ENCODE assay signal across 9 cellular contexts in genomic region chr16:3474870-3475269, GRCh38. TPM values are rescaled to one million over a fixed set of nuclear protein-coding genes. Genes with fewer than 3 reads are reported as not detected.
DNase-seq lines count a peak whose midpoint lies in the region; ATAC-seq, FAIRE-seq and TF ChIP-seq lines count a peak whose summit lies in the region.
"Not testable (repeated sequence)": the region's sequence is repeated elsewhere in the genome, so short reads cannot be mapped to it uniquely, and the experiment has no call there.
"Had no signal": no experiment of that assay in that cellular context is flagged by ENCODE, and none has a peak within 500 bp of the region (broad histone marks: within the 10 kb centered on the region; RNA-seq: fewer than 3 reads in every experiment).

No MANE protein-coding gene starts in this region.

- in situ Hi-C loops in HepG2 (cut with HindIII; ENCODE audit: extremely low pct_ligation_motif_present, low pct_unique_long_range_greater_than_20kb), result not testable (repeated sequence)

- FAIRE-seq in HepG2 (lab: Jason Lieb, UNC), result not testable (repeated sequence)

- DNase-seq in Caco-2; WTC11 (ENCODE audit: low spot score); HepG2 (ENCODE audit: low spot score); stimulated activated effector memory CD8-positive, alpha-beta T cell treated with anti-CD3 and anti-CD28 coated beads, Interleukin-12 subunit alpha, Interleukin-12 subunit beta, amount 100 ng/mL, for 72 hours (ENCODE audit: low spot score in 2 of 2): not testable (repeated sequence)

- H3K4me3 Mint-ChIP-seq in Caco-2 (ENCODE audit: unreplicated experiment); WTC11; activated T-helper 17 cell treated with anti-CD3 and anti-CD28 coated beads, Interleukin-2, amount 50 U/mL, for 72 hours; dendritic cell treated with granulocyte-macrophage colony-stimulating factor and Interleukin-4, amounts not matched to agents 40 ng/mL and 50 ng/mL, for 4 days; stimulated activated effector memory CD8-positive, alpha-beta T cell treated with anti-CD3 and anti-CD28 coated beads, Interleukin-12 subunit alpha, Interleukin-12 subunit beta, amount 100 ng/mL, for 72 hours: not testable (repeated sequence)

- not testable (repeated sequence) for H3K9me3 Mint-ChIP-seq in Caco-2 (ENCODE audit: unreplicated experiment); WTC11; activated T-helper 17 cell treated with anti-CD3 and anti-CD28 coated beads, Interleukin-2, amount 50 U/mL, for 72 hours; dendritic cell treated with granulocyte-macrophage colony-stimulating factor and Interleukin-4, amounts not matched to agents 40 ng/mL and 50 ng/mL, for 4 days; stimulated activated effector memory CD8-positive, alpha-beta T cell treated with anti-CD3 and anti-CD28 coated beads, Interleukin-12 subunit alpha, Interleukin-12 subunit beta, amount 100 ng/mL, for 72 hours

- H2AFZ ChIP-seq in HepG2 (ENCODE audit: low read length), result not testable (repeated sequence)

- not testable (repeated sequence) for H3K36me3 ChIP-seq in Caco-2 (ENCODE audit: control insufficient read depth, insufficient read depth, low read length)
- peaks cover 16 to 34% of the 10 kb centered on the region in 2 experiments; a peak in 4 of 5 replicates for H3K36me3 ChIP-seq in HepG2 (replicated peaks in 1 of 2; ENCODE audit: control insufficient read depth in 1 of 2, insufficient read depth in 2 of 2, low read length in 2 of 2)

- not testable (repeated sequence) for H3K4me3 ChIP-seq in Caco-2 (ENCODE audit: low read depth, low read length); HepG2 (replicated peaks in 1 of 3; ENCODE audit: insufficient read depth in 1 of 3, low read depth in 2 of 3, low read length in 3 of 3)

- ATAC-seq in WTC11; activated T-helper 17 cell treated with anti-CD3 and anti-CD28 coated beads, Interleukin-2, amount 50 U/mL, for 72 hours (replicated peaks); HepG2; stimulated activated effector memory CD8-positive, alpha-beta T cell treated with anti-CD3 and anti-CD28 coated beads, Interleukin-12 subunit alpha, Interleukin-12 subunit beta, amount 100 ng/mL, for 72 hours: not testable (repeated sequence)

- intact Hi-C loops in Caco-2 (cut with micrococcal nuclease; ENCODE audit: unreplicated experiment); dendritic cell treated with granulocyte-macrophage colony-stimulating factor and Interleukin-4, amounts not matched to agents 40 ng/mL and 50 ng/mL, for 4 days (cut with micrococcal nuclease); HepG2 (cut with micrococcal nuclease; ENCODE audit: unreplicated experiment): not testable (repeated sequence)

- H4K20me1 ChIP-seq in HepG2 (ENCODE audit: insufficient read depth, low read length), result peaks cover 45% of the 10 kb centered on the region; the same call in 1 of the 2 replicates

- peak overlapping the region; percentile 65 for H3K27ac Mint-ChIP-seq in Caco-2 (ENCODE audit: unreplicated experiment)
- peak overlapping the region; percentile 34; the same call in 1 of the 2 replicates for H3K27ac Mint-ChIP-seq in WTC11
- H3K27ac Mint-ChIP-seq in activated T-helper 17 cell treated with anti-CD3 and anti-CD28 coated beads, Interleukin-2, amount 50 U/mL, for 72 hours, result peak overlapping the region; percentile 57
- H3K27ac Mint-ChIP-seq in dendritic cell treated with granulocyte-macrophage colony-stimulating factor and Interleukin-4, amounts not matched to agents 40 ng/mL and 50 ng/mL, for 4 days, result peak overlapping the region; percentile 28
- peak overlapping the region; percentile 71 for H3K27ac Mint-ChIP-seq in stimulated activated effector memory CD8-positive, alpha-beta T cell treated with anti-CD3 and anti-CD28 coated beads, Interleukin-12 subunit alpha, Interleukin-12 subunit beta, amount 100 ng/mL, for 72 hours

- H3K4me2 ChIP-seq in HepG2 (ENCODE audit: low read depth, low read length), result not testable (repeated sequence)

- not testable (repeated sequence) for BruUV-seq in Caco-2 (replicated peaks; lab: Mats Ljungman, UMichigan); HepG2 (replicated peaks; lab: Mats Ljungman, UMichigan)

- not testable (repeated sequence) for H3K27me3 Mint-ChIP-seq in Caco-2 (ENCODE audit: insufficient read depth, unreplicated experiment); WTC11 (ENCODE audit: low read depth); activated T-helper 17 cell treated with anti-CD3 and anti-CD28 coated beads, Interleukin-2, amount 50 U/mL, for 72 hours; dendritic cell treated with granulocyte-macrophage colony-stimulating factor and Interleukin-4, amounts not matched to agents 40 ng/mL and 50 ng/mL, for 4 days

- not testable (repeated sequence) for H3K4me1 Mint-ChIP-seq in Caco-2 (ENCODE audit: low read depth, unreplicated experiment); WTC11
- H3K4me1 Mint-ChIP-seq in activated T-helper 17 cell treated with anti-CD3 and anti-CD28 coated beads, Interleukin-2, amount 50 U/mL, for 72 hours, result peaks cover 15% of the 10 kb centered on the region
- peaks cover 16% of the 10 kb centered on the region for H3K4me1 Mint-ChIP-seq in dendritic cell treated with granulocyte-macrophage colony-stimulating factor and Interleukin-4, amounts not matched to agents 40 ng/mL and 50 ng/mL, for 4 days (ENCODE audit: low read depth)
- peaks cover 44% of the 10 kb centered on the region for H3K4me1 Mint-ChIP-seq in stimulated activated effector memory CD8-positive, alpha-beta T cell treated with anti-CD3 and anti-CD28 coated beads, Interleukin-12 subunit alpha, Interleukin-12 subunit beta, amount 100 ng/mL, for 72 hours

- WGBS in HepG2 (ENCODE audit: low lambda C conversion rate), result 98% methylated on average over 7 of the region's 7 CpGs

- TF ChIP-seq CTCF in Caco-2 (IDR thresholded peaks at IDR 0.05; ENCODE audit: insufficient read depth in 1 of 2, low read depth in 1 of 2, low read length in 1 of 2, severe bottlenecking in 1 of 2, unreplicated experiment in 1 of 2); WTC11 (IDR thresholded peaks at IDR 0.05); HepG2 (CRISPR knock-in tag; IDR thresholded peaks at IDR 0.05): not testable (repeated sequence)

- CTCF ChIA-PET in Caco-2 (lab: Charles Lee), result interaction anchor here (1.4 kb wide), 1 partner anchor 11 kb away, joined by 3 read pairs; no protein-coding TSS in a partner anchor
- CTCF ChIA-PET in WTC11 (lab: Charles Lee); HepG2 (lab: Yijun Ruan, JAX; ENCODE audit: low intra/inter-chr PET ratio, low total read pairs): not testable (repeated sequence)

- not testable (repeated sequence) for H3K4me1 ChIP-seq in Caco-2; HepG2 (ENCODE audit: insufficient read depth, low read length)

- not testable (repeated sequence) for TF ChIP-seq RAD21 in HepG2 (CRISPR knock-in tag; IDR thresholded peaks at IDR 0.05)

- POLR2A ChIA-PET in Caco-2 (lab: Charles Lee); WTC11 (lab: Charles Lee); HepG2 (lab: Yijun Ruan, JAX): not testable (repeated sequence)

- H3K79me2 ChIP-seq in HepG2 (ENCODE audit: insufficient read depth, low read length), result peaks cover 83% of the 10 kb centered on the region

- H3K36me3 Mint-ChIP-seq in Caco-2 (ENCODE audit: insufficient read depth, unreplicated experiment) (peaks cover 70% of the 10 kb centered on the region), WTC11 (peaks cover 10% of the 10 kb centered on the region; the same call in 1 of the 2 replicates)
- H3K36me3 Mint-ChIP-seq in activated T-helper 17 cell treated with anti-CD3 and anti-CD28 coated beads, Interleukin-2, amount 50 U/mL, for 72 hours (ENCODE audit: low read depth), result peaks cover 59% of the 10 kb centered on the region
- peaks cover 92% of the 10 kb centered on the region for H3K36me3 Mint-ChIP-seq in dendritic cell treated with granulocyte-macrophage colony-stimulating factor and Interleukin-4, amounts not matched to agents 40 ng/mL and 50 ng/mL, for 4 days (ENCODE audit: low read depth)
- peaks cover 52% of the 10 kb centered on the region for H3K36me3 Mint-ChIP-seq in stimulated activated effector memory CD8-positive, alpha-beta T cell treated with anti-CD3 and anti-CD28 coated beads, Interleukin-12 subunit alpha, Interleukin-12 subunit beta, amount 100 ng/mL, for 72 hours

- not testable (repeated sequence) for H3K9ac ChIP-seq in HepG2 (ENCODE audit: insufficient read depth, low read depth, low read length)

- TF ChIP-seq POLR2A in HepG2 (IDR thresholded peaks at IDR 0.05; ENCODE audit: insufficient read depth in 1 of 2, low read depth in 2 of 2, low read length in 2 of 2), result not testable (repeated sequence)

- TF ChIP-seq EP300 in HepG2 (IDR thresholded peaks at IDR 0.05; ENCODE audit: low read depth in 2 of 2, low read length in 2 of 2); HepG2 (CRISPR knock-in tag; IDR thresholded peaks at IDR 0.05; ENCODE audit: borderline replicate concordance): not testable (repeated sequence)

- not testable (repeated sequence) for H3K27me3 ChIP-seq in Caco-2 (replicated peaks; ENCODE audit: control insufficient read depth, insufficient read depth, low read length); HepG2 (ENCODE audit: control insufficient read depth in 1 of 2, insufficient read depth in 2 of 2, low read length in 2 of 2)

- H3K27ac ChIP-seq in HepG2 (ENCODE audit: extremely low read length, insufficient read depth, low read length), result not testable (repeated sequence)

- not testable (repeated sequence) for H3K9me3 ChIP-seq in Caco-2; HepG2 (ENCODE audit: low read length)

RNA-seq across cellular contexts. Expression of gene C16orf90, which starts 20.4 kb away (rescaled TPM):
- total RNA-seq in Caco-2 (2022) (not detected in 2 replicates), WTC11 (2021) (not detected in 3 replicates), HepG2 (2016; rRNA removed; fragmentation: Illumina TruSeq; extraction: Trizol) (not detected in 2 replicates)
- not detected for total RNA-seq in activated T-helper 17 cell treated with anti-CD3 and anti-CD28 coated beads, Interleukin-2, amount 50 U/mL, for 72 hours
- not detected in 2 replicates for total RNA-seq in HepG2 (2016; cell fraction: cytosol; rRNA removed; fragmentation: Illumina TruSeq; extraction: Trizol; ENCODE audit: low read depth)
- total RNA-seq in HepG2 (2016; cell fraction: insoluble cytoplasmic fraction; rRNA removed; fragmentation: Illumina TruSeq; extraction: Trizol), result not detected in 2 replicates
- not detected in 2 replicates for total RNA-seq in HepG2 (2016; cell fraction: membrane; rRNA removed; fragmentation: Illumina TruSeq; extraction: Trizol)
- not detected in 2 replicates for total RNA-seq in HepG2 (2016; cell fraction: nucleus; rRNA removed; fragmentation: Illumina TruSeq; extraction: Trizol)
- not detected in 2 replicates for polyA plus RNA-seq in HepG2 (2011; rRNA removed)
- polyA plus RNA-seq in HepG2 (2011; cell fraction: cytosol; rRNA removed), result not detected in 2 replicates
- polyA plus RNA-seq in HepG2 (2011; cell fraction: nucleus; rRNA removed), result not detected in 2 replicates
- polyA plus RNA-seq in HepG2 (2012), result not detected in 2 replicates
- polyA plus RNA-seq in HepG2 (2016; cell fraction: cytosol; fragmentation: Illumina TruSeq; extraction: Trizol; ENCODE audit: low read depth), result not detected in 2 replicates
- polyA plus RNA-seq in HepG2 (2016; cell fraction: insoluble cytoplasmic fraction; fragmentation: Illumina TruSeq; extraction: Trizol; ENCODE audit: low read depth), result not detected in 2 replicates
- polyA plus RNA-seq in HepG2 (2016; cell fraction: membrane; fragmentation: Illumina TruSeq; extraction: Trizol; ENCODE audit: low read depth), result not detected in 2 replicates
- not detected in 2 replicates for polyA plus RNA-seq in HepG2 (2016; cell fraction: nucleus; fragmentation: Illumina TruSeq; extraction: Trizol; ENCODE audit: insufficient read depth, low read depth)
- not detected in 2 replicates for polyA minus RNA-seq in HepG2 (2011; rRNA and poly(A)+ RNA removed; ENCODE audit: low replicate concordance)
- not detected in 2 replicates for polyA minus RNA-seq in HepG2 (2011; cell fraction: cytosol; rRNA and poly(A)+ RNA removed)
- polyA minus RNA-seq in HepG2 (2011; cell fraction: nucleus; rRNA and poly(A)+ RNA removed), result not detected in 2 replicates
- total RNA-seq: CD4-positive, alpha-beta memory T cell had no signal
- polyA plus RNA-seq: A549; CD14-positive monocyte; CD4-positive, alpha-beta memory T cell had no signal

RNA-seq across cellular contexts. Expression of gene CLUAP1, which starts 25.9 kb away (rescaled TPM):
- 11.8 and 20.2 TPM in 2 replicates for total RNA-seq in Caco-2 (2022)
- total RNA-seq in WTC11 (2021), result 11.1 to 13.7 TPM (median 12.6 TPM) in 3 replicates
- total RNA-seq in activated T-helper 17 cell treated with anti-CD3 and anti-CD28 coated beads, Interleukin-2, amount 50 U/mL, for 72 hours, result 10 to 100 TPM; 14.9 to 15.7 TPM
- 19.5 and 25.9 TPM in 2 replicates for total RNA-seq in HepG2 (2016; rRNA removed; fragmentation: Illumina TruSeq; extraction: Trizol)
- 11.0 and 15.5 TPM in 2 replicates for total RNA-seq in HepG2 (2016; cell fraction: cytosol; rRNA removed; fragmentation: Illumina TruSeq; extraction: Trizol; ENCODE audit: low read depth)
- 18.5 and 28.6 TPM in 2 replicates for total RNA-seq in HepG2 (2016; cell fraction: insoluble cytoplasmic fraction; rRNA removed; fragmentation: Illumina TruSeq; extraction: Trizol)
- 6.7 and 9.0 TPM in 2 replicates for total RNA-seq in HepG2 (2016; cell fraction: membrane; rRNA removed; fragmentation: Illumina TruSeq; extraction: Trizol)
- total RNA-seq in HepG2 (2016; cell fraction: nucleus; rRNA removed; fragmentation: Illumina TruSeq; extraction: Trizol), result 12.3 and 17.1 TPM in 2 replicates
- 3.5 and 6.0 TPM in 2 replicates for polyA plus RNA-seq in HepG2 (2011; rRNA removed)
- 2.9 and 3.9 TPM in 2 replicates for polyA plus RNA-seq in HepG2 (2011; cell fraction: cytosol; rRNA removed)
- 1.9 and 4.4 TPM in 2 replicates for polyA plus RNA-seq in HepG2 (2011; cell fraction: nucleus; rRNA removed)
- 5.2 and 6.8 TPM in 2 replicates for polyA plus RNA-seq in HepG2 (2012)
- polyA plus RNA-seq in HepG2 (2016; cell fraction: cytosol; fragmentation: Illumina TruSeq; extraction: Trizol; ENCODE audit: low read depth), result 3.4 and 3.8 TPM in 2 replicates
- polyA plus RNA-seq in HepG2 (2016; cell fraction: insoluble cytoplasmic fraction; fragmentation: Illumina TruSeq; extraction: Trizol; ENCODE audit: low read depth), result 22.5 and 28.8 TPM in 2 replicates
- 5.0 and 5.3 TPM in 2 replicates for polyA plus RNA-seq in HepG2 (2016; cell fraction: membrane; fragmentation: Illumina TruSeq; extraction: Trizol; ENCODE audit: low read depth)
- polyA plus RNA-seq in HepG2 (2016; cell fraction: nucleus; fragmentation: Illumina TruSeq; extraction: Trizol; ENCODE audit: insufficient read depth, low read depth), result 12.9 and 20.1 TPM in 2 replicates
- 3.6 and 12.3 TPM in 2 replicates for polyA minus RNA-seq in HepG2 (2011; rRNA and poly(A)+ RNA removed; ENCODE audit: low replicate concordance)
- 5.9 and 8.1 TPM in 2 replicates for polyA minus RNA-seq in HepG2 (2011; cell fraction: cytosol; rRNA and poly(A)+ RNA removed)
- polyA minus RNA-seq in HepG2 (2011; cell fraction: nucleus; rRNA and poly(A)+ RNA removed), result 6.7 and 9.6 TPM in 2 replicates

RNA-seq across cellular contexts. Expression of gene NAA60, which starts 31.4 kb away (rescaled TPM):
- total RNA-seq in Caco-2 (2022) (84.9 and 92.8 TPM in 2 replicates), WTC11 (2021) (44.8 to 50.3 TPM (median 46.4 TPM) in 3 replicates), HepG2 (2016; rRNA removed; fragmentation: Illumina TruSeq; extraction: Trizol) (14.7 and 16.9 TPM in 2 replicates)
- 10 to 100 TPM; 36.8 to 38.7 TPM for total RNA-seq in activated T-helper 17 cell treated with anti-CD3 and anti-CD28 coated beads, Interleukin-2, amount 50 U/mL, for 72 hours
- total RNA-seq in HepG2 (2016; cell fraction: cytosol; rRNA removed; fragmentation: Illumina TruSeq; extraction: Trizol; ENCODE audit: low read depth), result 13.0 and 15.0 TPM in 2 replicates
- 13.7 and 14.1 TPM in 2 replicates for total RNA-seq in HepG2 (2016; cell fraction: insoluble cytoplasmic fraction; rRNA removed; fragmentation: Illumina TruSeq; extraction: Trizol)
- 21.1 and 21.2 TPM in 2 replicates for total RNA-seq in HepG2 (2016; cell fraction: membrane; rRNA removed; fragmentation: Illumina TruSeq; extraction: Trizol)
- total RNA-seq in HepG2 (2016; cell fraction: nucleus; rRNA removed; fragmentation: Illumina TruSeq; extraction: Trizol), result 17.3 and 20.1 TPM in 2 replicates
- polyA plus RNA-seq in HepG2 (2011; rRNA removed), result 29.9 and 32.0 TPM in 2 replicates
- polyA plus RNA-seq in HepG2 (2011; cell fraction: cytosol; rRNA removed), result 19.5 and 30.9 TPM in 2 replicates
- polyA plus RNA-seq in HepG2 (2011; cell fraction: nucleus; rRNA removed), result 47.2 and 62.5 TPM in 2 replicates
- 44.9 and 50.3 TPM in 2 replicates for polyA plus RNA-seq in HepG2 (2012)
- 21.5 and 26.6 TPM in 2 replicates for polyA plus RNA-seq in HepG2 (2016; cell fraction: cytosol; fragmentation: Illumina TruSeq; extraction: Trizol; ENCODE audit: low read depth)
- 42.7 and 56.8 TPM in 2 replicates for polyA plus RNA-seq in HepG2 (2016; cell fraction: insoluble cytoplasmic fraction; fragmentation: Illumina TruSeq; extraction: Trizol; ENCODE audit: low read depth)
- 47.4 and 51.4 TPM in 2 replicates for polyA plus RNA-seq in HepG2 (2016; cell fraction: membrane; fragmentation: Illumina TruSeq; extraction: Trizol; ENCODE audit: low read depth)
- 68.2 and 80.3 TPM in 2 replicates for polyA plus RNA-seq in HepG2 (2016; cell fraction: nucleus; fragmentation: Illumina TruSeq; extraction: Trizol; ENCODE audit: insufficient read depth, low read depth)
- polyA minus RNA-seq in HepG2 (2011; rRNA and poly(A)+ RNA removed; ENCODE audit: low replicate concordance), result 16.6 and 30.8 TPM in 2 replicates
- 13.0 and 19.4 TPM in 2 replicates for polyA minus RNA-seq in HepG2 (2011; cell fraction: cytosol; rRNA and poly(A)+ RNA removed)
- 26.0 and 27.7 TPM in 2 replicates for polyA minus RNA-seq in HepG2 (2011; cell fraction: nucleus; rRNA and poly(A)+ RNA removed)

RNA-seq across cellular contexts. Expression of gene ZNF597, which starts 31.6 kb away (rescaled TPM):
- total RNA-seq in Caco-2 (2022) (3.7 and 3.8 TPM in 2 replicates), WTC11 (2021) (1.3 to 2.2 TPM (median 1.4 TPM) in 3 replicates), HepG2 (2016; rRNA removed; fragmentation: Illumina TruSeq; extraction: Trizol) (2.4 and 3.8 TPM in 2 replicates)
- total RNA-seq in activated T-helper 17 cell treated with anti-CD3 and anti-CD28 coated beads, Interleukin-2, amount 50 U/mL, for 72 hours, result 1 to 10 TPM; 2.0 to 3.0 TPM
- total RNA-seq in HepG2 (2016; cell fraction: cytosol; rRNA removed; fragmentation: Illumina TruSeq; extraction: Trizol; ENCODE audit: low read depth), result 0.40 and 0.53 TPM in 2 replicates
- total RNA-seq in HepG2 (2016; cell fraction: insoluble cytoplasmic fraction; rRNA removed; fragmentation: Illumina TruSeq; extraction: Trizol), result 2.5 and 3.4 TPM in 2 replicates
- 1.6 and 1.7 TPM in 2 replicates for total RNA-seq in HepG2 (2016; cell fraction: membrane; rRNA removed; fragmentation: Illumina TruSeq; extraction: Trizol)
- total RNA-seq in HepG2 (2016; cell fraction: nucleus; rRNA removed; fragmentation: Illumina TruSeq; extraction: Trizol), result 3.2 and 3.5 TPM in 2 replicates
- polyA plus RNA-seq in HepG2 (2011; rRNA removed), result 1.2 and 1.3 TPM in 2 replicates
- polyA plus RNA-seq in HepG2 (2011; cell fraction: cytosol; rRNA removed), result 0.58 and 0.96 TPM in 2 replicates
- polyA plus RNA-seq in HepG2 (2011; cell fraction: nucleus; rRNA removed), result 1.4 and 1.8 TPM in 2 replicates
- 1.4 TPM in 2 replicates for polyA plus RNA-seq in HepG2 (2012)
- 0.08 and 0.10 TPM in 2 replicates for polyA plus RNA-seq in HepG2 (2016; cell fraction: cytosol; fragmentation: Illumina TruSeq; extraction: Trizol; ENCODE audit: low read depth)
- polyA plus RNA-seq in HepG2 (2016; cell fraction: insoluble cytoplasmic fraction; fragmentation: Illumina TruSeq; extraction: Trizol; ENCODE audit: low read depth), result 2.1 and 2.4 TPM in 2 replicates
- 0.49 and 0.58 TPM in 2 replicates for polyA plus RNA-seq in HepG2 (2016; cell fraction: membrane; fragmentation: Illumina TruSeq; extraction: Trizol; ENCODE audit: low read depth)
- 3.1 and 3.4 TPM in 2 replicates for polyA plus RNA-seq in HepG2 (2016; cell fraction: nucleus; fragmentation: Illumina TruSeq; extraction: Trizol; ENCODE audit: insufficient read depth, low read depth)
- 1.1 and 1.7 TPM in 2 replicates for polyA minus RNA-seq in HepG2 (2011; rRNA and poly(A)+ RNA removed; ENCODE audit: low replicate concordance)
- 1.2 and 1.8 TPM in 2 replicates for polyA minus RNA-seq in HepG2 (2011; cell fraction: cytosol; rRNA and poly(A)+ RNA removed)
- polyA minus RNA-seq in HepG2 (2011; cell fraction: nucleus; rRNA and poly(A)+ RNA removed), result 3.9 and 5.2 TPM in 2 replicates
